Comparison of ENCODE assay signal across 7 cellular contexts in genomic region chr17:20579424-20579823, GRCh38. TPM values are rescaled to one million over a fixed set of nuclear protein-coding genes. Genes with fewer than 3 reads are reported as not detected.
"Had no signal": no experiment of that assay in that cellular context is flagged by ENCODE, and none has a peak within 500 bp of the region (broad histone marks: within the 10 kb centered on the region; RNA-seq: fewer than 3 reads in every experiment).

CDRT15L2 (plus strand) TSS chr17:20579724; CDS start chr17:20579744, 20 bp downstream.

RNA-seq across cellular contexts. Expression of gene CDRT15L2, which starts in this region (rescaled TPM):
- total RNA-seq: GM23248, GM23338, H1, H4, H7, H9, HFFc6 had no signal
- polyA plus RNA-seq: GM23248, GM23338, H1 had no signal
